18 cellular contexts compared by ENCODE assay signal in the genomic region with DNA sequence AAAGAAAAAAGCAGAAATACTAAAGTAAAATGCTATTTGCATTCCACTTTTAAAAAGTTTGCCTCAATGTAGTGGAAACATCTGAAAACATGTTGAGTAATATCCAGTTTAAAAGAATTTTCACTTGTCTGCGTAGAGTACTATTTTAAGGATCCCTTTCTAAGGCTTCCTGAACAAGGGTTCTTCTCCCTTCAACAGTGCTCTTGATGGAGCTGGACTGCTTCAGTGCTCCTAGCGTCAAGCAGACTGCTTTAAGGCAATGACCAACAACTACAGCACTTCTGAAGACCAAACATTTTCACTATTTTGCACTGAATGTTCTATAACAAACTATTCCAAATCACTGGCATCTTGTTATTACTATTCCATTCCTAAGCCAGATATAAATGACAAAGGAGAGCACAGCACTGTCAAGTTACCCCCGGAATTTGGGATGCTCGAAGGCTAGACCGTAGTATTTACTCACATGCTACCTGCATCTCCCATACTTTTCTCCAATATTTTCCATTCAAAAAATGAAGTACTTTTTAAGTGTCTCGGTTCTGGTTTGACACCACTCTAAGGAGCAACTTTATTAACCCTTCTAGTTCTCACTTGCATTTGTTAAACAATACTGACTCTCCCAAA. TPM values are rescaled to one million over a fixed set of nuclear protein-coding genes. Genes with fewer than 3 reads are reported as not detected.
A peak's percentile ranks its signal among the peaks of the same experiment; 100 is the strongest.
DNase-seq lines count a peak whose midpoint lies in the region; ATAC-seq and TF ChIP-seq lines count a peak whose summit lies in the region.
"Had no signal": no experiment of that assay in that cellular context is flagged by ENCODE, and none has a peak within 500 bp of the region (broad histone marks: within the 10 kb centered on the region; RNA-seq: fewer than 3 reads in every experiment).

No MANE protein-coding gene starts in this region.

- H3K27me3 ChIP-seq in GM23338 (ENCODE audit: insufficient read depth): no peaks in the 10 kb centered on the region
- H3K27me3 ChIP-seq in iPS-18a (ENCODE audit: control insufficient read depth, insufficient read depth, low read length): no peaks in the 10 kb centered on the region
- H3K27me3 ChIP-seq in neural progenitor cell: no peaks in the 10 kb centered on the region
- no peaks in the 10 kb centered on the region for H3K27me3 ChIP-seq in uterus

- H3K9me2 ChIP-seq in GM23338 (ENCODE audit: insufficient read depth): no peaks in the 10 kb centered on the region

- H3F3A ChIP-seq in GM23338 (replicated peaks; ENCODE audit: low read depth) (0 out of 2 replicates have a peak, but pooled peaks cover 4% of the 10 kb centered on the region), neural progenitor cell (ENCODE audit: low read depth) (peaks cover 39% of the 10 kb centered on the region)

- no peaks in the 10 kb centered on the region for H3K27me3 Mint-ChIP-seq in activated CD8-positive, alpha-beta memory T cell treated with anti-CD3 and anti-CD28 coated beads, Interleukin-2, amount 10 ng/mL, durations not matched to agents 7 days and 5 days
- H3K27me3 Mint-ChIP-seq in GM23338 (ENCODE audit: insufficient read depth, low read depth, poor library complexity): no peaks in the 10 kb centered on the region
- H3K27me3 Mint-ChIP-seq in neural progenitor cell (ENCODE audit: insufficient read depth, low read depth): no peaks in the 10 kb centered on the region

- H3K4me2 ChIP-seq in GM23338: peak overlapping the region; percentile 56
- H3K4me2 ChIP-seq in neural progenitor cell: no peak overlapping the region
- H3K4me2 ChIP-seq: KMS-11, PC-9 had no signal

- H3K9me3 ChIP-seq in iPS-18a (ENCODE audit: control insufficient read depth, low read depth, low read length) (no peaks in the 10 kb centered on the region), neural progenitor cell (ENCODE audit: low read depth) (no peaks in the 10 kb centered on the region), uterus (no peaks in the 10 kb centered on the region)

- TF ChIP-seq CTCF in GM23338 (conservative IDR thresholded peaks at IDR 0.05; ENCODE audit: low read depth in 2 of 2) (no peak), neural progenitor cell (IDR thresholded peaks at IDR 0.05) (no peak), uterus (IDR thresholded peaks at IDR 0.05) (no peak)

- H3K4me1 ChIP-seq in GM23338 (ENCODE audit: insufficient read depth) (peaks cover 37% of the 10 kb centered on the region), iPS-18a (ENCODE audit: control insufficient read depth, low read depth, low read length) (peaks cover 28% of the 10 kb centered on the region), neural progenitor cell (no peaks in the 10 kb centered on the region), uterus (no peaks in the 10 kb centered on the region)

- H3K4me1 Mint-ChIP-seq in activated CD8-positive, alpha-beta memory T cell treated with anti-CD3 and anti-CD28 coated beads, Interleukin-2, amount 10 ng/mL, durations not matched to agents 7 days and 5 days: peaks cover 19% of the 10 kb centered on the region
- H3K4me1 Mint-ChIP-seq in GM23338: peaks cover 49% of the 10 kb centered on the region
- no peaks in the 10 kb centered on the region for H3K4me1 Mint-ChIP-seq in neural progenitor cell

- peak overlapping the region; percentile 11 for H3K27ac Mint-ChIP-seq in activated CD8-positive, alpha-beta memory T cell treated with anti-CD3 and anti-CD28 coated beads, Interleukin-2, amount 10 ng/mL, durations not matched to agents 7 days and 5 days
- H3K27ac Mint-ChIP-seq in GM23338: peak overlapping the region; percentile 85
- no peak overlapping the region for H3K27ac Mint-ChIP-seq in neural progenitor cell

- H3K4me3 ChIP-seq in GM23338 (0 out of 2 replicates have a peak overlapping the region, but pooled peaks have one; percentile 17), iPS-18a (ENCODE audit: low read length) (peak overlapping the region; percentile 9), neural progenitor cell (no peak overlapping the region), uterus (no peak overlapping the region)
- H3K4me3 ChIP-seq: GM12878, PC-9 had no signal

- no peaks in the 10 kb centered on the region for H3K9me3 Mint-ChIP-seq in activated CD8-positive, alpha-beta memory T cell treated with anti-CD3 and anti-CD28 coated beads, Interleukin-2, amount 10 ng/mL, durations not matched to agents 7 days and 5 days (ENCODE audit: low read depth)
- H3K9me3 Mint-ChIP-seq in GM23338 (no peaks in the 10 kb centered on the region), neural progenitor cell (no peaks in the 10 kb centered on the region)

- no peak for DNase-seq in activated CD8-positive, alpha-beta memory T cell treated with anti-CD3 and anti-CD28 coated beads, Interleukin-2, amount 10 ng/mL, durations not matched to agents 7 days and 5 days
- DNase-seq in activated CD8-positive, alpha-beta memory T cell treated with anti-CD3 and anti-CD28 coated beads for 24 hours: no peak
- DNase-seq in GM23338 (ENCODE audit: low spot score) (peak; percentile 23), neural progenitor cell (ENCODE audit: low spot score) (no peak), NCI-H774 (lab: John Stamatoyannopoulos, UW) (no peak), uterus (no peak)
- DNase-seq in stimulated activated CD4-positive, alpha-beta T cell treated with anti-CD3 and anti-CD28 coated beads, Interleukin-1b, Interleukin-23, amount 100 ng/mL, for 48 hours: no peak
- DNase-seq: 8988T, C1 segment of cervical spinal cord, Calu3, NCI-H1092, NCI-H345, NCI-H69, PC-9 had no signal

- ATAC-seq in activated CD8-positive, alpha-beta memory T cell treated with anti-CD3 and anti-CD28 coated beads, Interleukin-2, amount 10 ng/mL, durations not matched to agents 7 days and 5 days: no peak
- peak; percentile 63 for ATAC-seq in GM23338
- ATAC-seq: GM12878 had no signal

- intact Hi-C loops in uterus (cut with DNase I; ENCODE audit: low total_unique reads): no loop called here

- peaks cover 34% of the 10 kb centered on the region for H3K36me3 Mint-ChIP-seq in activated CD8-positive, alpha-beta memory T cell treated with anti-CD3 and anti-CD28 coated beads, Interleukin-2, amount 10 ng/mL, durations not matched to agents 7 days and 5 days
- H3K36me3 Mint-ChIP-seq in GM23338 (ENCODE audit: low read depth): peaks cover 39% of the 10 kb centered on the region; the same call in 2 of the 3 replicates
- H3K36me3 Mint-ChIP-seq in neural progenitor cell: peaks cover 10% of the 10 kb centered on the region

- H2AFZ ChIP-seq in GM23338 (no peak overlapping the region), neural progenitor cell (replicated peaks) (no peak overlapping the region)
- H2AFZ ChIP-seq: PC-9 had no signal

- H3K27ac ChIP-seq in GM23338 (ENCODE audit: low read depth): peak overlapping the region; percentile 76
- no peak overlapping the region for H3K27ac ChIP-seq in iPS-18a (ENCODE audit: low read length)
- peak overlapping the region; percentile 17 for H3K27ac ChIP-seq in neural progenitor cell
- no peak overlapping the region for H3K27ac ChIP-seq in uterus
- H3K27ac ChIP-seq: HL-60, KMS-11, PC-9 had no signal

- H3K4me3 Mint-ChIP-seq in activated CD8-positive, alpha-beta memory T cell treated with anti-CD3 and anti-CD28 coated beads, Interleukin-2, amount 10 ng/mL, durations not matched to agents 7 days and 5 days: no peak overlapping the region
- H3K4me3 Mint-ChIP-seq in GM23338 (peak overlapping the region; percentile 43; the same call in 2 of the 3 replicates), neural progenitor cell (no peak overlapping the region)

- H3K9ac ChIP-seq in iPS-18a (ENCODE audit: low read length) (no peak overlapping the region), neural progenitor cell (no peak overlapping the region)
- H3K9ac ChIP-seq: KMS-11 had no signal

- H4K20me1 ChIP-seq in GM23338 (replicated peaks; ENCODE audit: insufficient read depth): no peaks in the 10 kb centered on the region
- peaks cover 6% of the 10 kb centered on the region for H4K20me1 ChIP-seq in neural progenitor cell (ENCODE audit: low read depth)

- no peak for TF ChIP-seq POLR2A in uterus (IDR thresholded peaks at IDR 0.05)

- CTCF ChIA-PET in activated CD8-positive, alpha-beta memory T cell treated with anti-CD3 and anti-CD28 coated beads, Interleukin-2, amount 10 ng/mL, durations not matched to agents 7 days and 5 days (lab: Charles Lee): interaction anchor here (1.6 kb wide), 1 partner anchor 19 kb away, joined by 3 read pairs; no protein-coding TSS in a partner anchor

- H3K36me3 ChIP-seq in GM23338 (ENCODE audit: insufficient read depth): no peaks in the 10 kb centered on the region
- peaks cover 43% of the 10 kb centered on the region for H3K36me3 ChIP-seq in iPS-18a (ENCODE audit: control insufficient read depth, low read depth, low read length)
- H3K36me3 ChIP-seq in neural progenitor cell: peaks cover 23% of the 10 kb centered on the region
- H3K36me3 ChIP-seq in uterus: no peaks in the 10 kb centered on the region

- H3K79me2 ChIP-seq in GM23338 (replicated peaks; ENCODE audit: insufficient read depth): no peaks in the 10 kb centered on the region
- H3K79me2 ChIP-seq in neural progenitor cell (ENCODE audit: low read depth): peaks cover under 1% of the 10 kb centered on the region

TF ChIP-seq in GM23338, 12 proteins besides CTCF, POLR2A, EP300 and RAD21 (continues in another document):
- TF ChIP-seq, protein P1, sequence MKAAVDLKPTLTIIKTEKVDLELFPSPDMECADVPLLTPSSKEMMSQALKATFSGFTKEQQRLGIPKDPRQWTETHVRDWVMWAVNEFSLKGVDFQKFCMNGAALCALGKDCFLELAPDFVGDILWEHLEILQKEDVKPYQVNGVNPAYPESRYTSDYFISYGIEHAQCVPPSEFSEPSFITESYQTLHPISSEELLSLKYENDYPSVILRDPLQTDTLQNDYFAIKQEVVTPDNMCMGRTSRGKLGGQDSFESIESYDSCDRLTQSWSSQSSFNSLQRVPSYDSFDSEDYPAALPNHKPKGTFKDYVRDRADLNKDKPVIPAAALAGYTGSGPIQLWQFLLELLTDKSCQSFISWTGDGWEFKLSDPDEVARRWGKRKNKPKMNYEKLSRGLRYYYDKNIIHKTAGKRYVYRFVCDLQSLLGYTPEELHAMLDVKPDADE (IDR thresholded peaks at IDR 0.05): no peak
- no peak for TF ChIP-seq POLR2AphosphoS5 (IDR thresholded peaks at IDR 0.05; ENCODE audit: low read depth)

RNA-seq across cellular contexts. Expression of gene TMEM165, which starts 36.1 kb away (rescaled TPM):
- total RNA-seq in activated CD8-positive, alpha-beta memory T cell treated with anti-CD3 and anti-CD28 coated beads, Interleukin-2, amount 10 ng/mL, durations not matched to agents 7 days and 5 days: 10 to 100 TPM; 77.2 to 82.2 TPM
- total RNA-seq in GM23338 (2014; rRNA removed; shearing (Covaris generic)): 170 and 171 TPM in 2 replicates
- polyA plus RNA-seq in GM23338 (2016; fragmentation: Nextera tagmentation; extraction: Ambion mirVana): 120 and 125 TPM in 2 replicates
- 85.6 and 110 TPM in 2 replicates for total RNA-seq in neural progenitor cell (ENCODE audit: low replicate concordance)
- total RNA-seq in uterus: 100 to 1,000 TPM; 123 to 191 (median 145) TPM

Comparison
In these comparisons a context has a peak if more than half of its experiments do, and no peak if none do; other contexts are left out.
1. H3K27ac ChIP-seq: peak in GM23338 (single experiment) and neural progenitor cell (single experiment); none in iPS-18a (single experiment) and uterus (0 of 2).
2. H3K4me3 ChIP-seq: peak in GM23338 (single experiment) and iPS-18a (single experiment); none in neural progenitor cell (single experiment) and uterus (0 of 2).